In the genomic region with DNA sequence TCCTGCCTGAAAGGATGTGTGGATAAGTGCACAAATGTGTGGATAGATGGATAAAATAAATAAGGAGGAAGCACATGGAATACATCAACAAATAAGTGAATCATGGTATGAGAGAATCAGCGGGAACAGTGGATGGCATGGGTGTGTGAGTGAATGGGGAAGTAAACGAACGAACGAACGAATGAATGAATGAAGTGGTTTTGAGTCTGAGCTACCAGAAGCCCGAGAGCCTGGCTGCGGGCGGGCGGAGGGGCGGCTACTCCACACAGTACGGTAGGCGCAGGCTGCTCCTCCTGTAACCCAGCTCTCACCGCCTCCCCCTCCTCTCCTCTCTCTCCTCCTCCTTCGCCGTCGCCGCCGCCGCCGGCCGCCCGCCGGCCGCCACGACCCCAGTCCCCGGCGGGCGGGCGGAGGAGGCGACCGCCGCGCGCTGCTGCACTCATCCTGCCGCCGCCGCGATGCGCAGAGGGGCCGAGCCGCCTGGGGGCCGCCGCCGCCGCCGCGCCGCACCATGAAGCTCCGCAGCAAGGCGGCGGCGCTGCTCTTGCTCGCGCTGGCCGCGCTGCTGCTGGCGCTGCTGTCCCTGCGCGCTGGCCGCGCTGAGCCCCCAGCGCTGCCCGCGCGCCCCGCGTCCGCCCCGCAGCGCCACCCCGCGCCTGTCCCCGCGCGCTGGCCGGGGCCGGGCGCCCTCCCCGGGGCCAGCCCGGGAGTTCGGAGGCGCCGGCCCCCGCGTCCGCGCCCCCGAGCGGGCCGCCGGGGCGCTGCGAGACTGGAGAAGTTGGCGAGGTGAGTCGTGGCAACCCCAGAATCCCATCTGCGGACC, we compare ENCODE assay signal across 2 cellular contexts.
A peak's percentile ranks its signal among the peaks of the same experiment; 100 is the strongest.
TF ChIP-seq lines count a peak whose summit lies in the region.

GXYLT2 (plus strand) TSS at position 324 of the 823 bp plus-strand sequence; CDS start at position 512, 188 bp downstream.

TF ChIP-seq in HCT116, 20 proteins besides CTCF, POLR2A, EP300 and RAD21:
- TF ChIP-seq POLR2AphosphoS5 (IDR thresholded peaks at IDR 0.05; ENCODE audit: low read depth, low read length), result 0 out of 2 replicates have a peak, but pooled peaks have one; percentile 21
- TF ChIP-seq SP1 (IDR thresholded peaks at IDR 0.05; ENCODE audit: low read depth), result no peak; the same call in 1 of the 2 replicates
- TF ChIP-seq ZFX (IDR thresholded peaks at IDR 0.05), result 0 out of 2 replicates have a peak, but pooled peaks have one; percentile 19
- TF ChIP-seq, protein P1, sequence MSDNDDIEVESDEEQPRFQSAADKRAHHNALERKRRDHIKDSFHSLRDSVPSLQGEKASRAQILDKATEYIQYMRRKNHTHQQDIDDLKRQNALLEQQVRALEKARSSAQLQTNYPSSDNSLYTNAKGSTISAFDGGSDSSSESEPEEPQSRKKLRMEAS (IDR thresholded peaks at IDR 0.05), result peak; percentile 42
- TF ChIP-seq ZNF274 (IDR thresholded peaks at IDR 0.05; ENCODE audit: low read depth, low read length), result no peak
- TF ChIP-seq EZH2phosphoT487 (IDR thresholded peaks at IDR 0.05; ENCODE audit: borderline replicate concordance), result no peak
- TF ChIP-seq SIN3A (IDR thresholded peaks at IDR 0.05; ENCODE audit: low read depth), result no peak; the same call in 1 of the 2 replicates
- no peak for TF ChIP-seq YY1 (IDR thresholded peaks at IDR 0.05; ENCODE audit: extremely low read depth, insufficient replicate concordance, low read depth, low read length)
- TF ChIP-seq CBX3 (IDR thresholded peaks at IDR 0.05; ENCODE audit: low read depth), result peak; percentile 62; the same call in 1 of the 2 replicates
- TF ChIP-seq TCF7L2 (IDR thresholded peaks at IDR 0.05; ENCODE audit: borderline replicate concordance, extremely low read depth, insufficient read depth, insufficient read length), result peak; percentile 41
- TF ChIP-seq EZH2 (IDR thresholded peaks at IDR 0.05), result no peak
- TF ChIP-seq CEBPB (IDR thresholded peaks at IDR 0.05; ENCODE audit: low read depth), result no peak

TF ChIP-seq in endothelial cell of umbilical vein, 7 proteins besides CTCF, POLR2A, EP300 and RAD21:
- TF ChIP-seq MYC (IDR thresholded peaks at IDR 0.05; ENCODE audit: low read depth, low read length) (no peak), FOS (IDR thresholded peaks at IDR 0.05; ENCODE audit: borderline replicate concordance, insufficient read depth, low read length) (no peak), POLR2AphosphoS5 (IDR thresholded peaks at IDR 0.05; ENCODE audit: insufficient read depth, low read depth, low read length) (no peak), EZH2 (IDR thresholded peaks at IDR 0.05; ENCODE audit: borderline replicate concordance, low read depth, low read length, severe bottlenecking) (peak; percentile 26)
- TF ChIP-seq, protein P1 (IDR thresholded peaks at IDR 0.05; ENCODE audit: insufficient read depth, insufficient read length), result no peak
